21 cellular contexts compared by ENCODE assay signal in genomic region chr12:97875064-97875463, GRCh38.
"Had no signal": no experiment of that assay in that cellular context is flagged by ENCODE, and none has a peak within 500 bp of the region (broad histone marks: within the 10 kb centered on the region; RNA-seq: fewer than 3 reads in every experiment).

No MANE protein-coding gene starts in this region.

- ATAC-seq: heart left ventricle; left cardiac atrium; lower lobe of right lung; psoas muscle; stimulated activated naive B cell treated with anti-CD40 and anti-IgM and Interleukin-4, amounts not matched to agents 10 μg/mL and 1 μg/mL and 100 μg/mL, for 72 hours; stimulated activated naive CD8-positive, alpha-beta T cell treated with anti-CD3 and anti-CD28 coated beads, Interleukin-15, amount 100 ng/mL, for 72 hours had no signal

- H3K4me1 ChIP-seq: colonic mucosa, heart left ventricle, left ventricle myocardium inferior, lower lobe of right lung, parathyroid adenoma, psoas muscle had no signal

- H3K27ac Mint-ChIP-seq: immature natural killer cell; nephron; stimulated activated naive B cell treated with anti-CD40 and anti-IgM and Interleukin-4, amounts not matched to agents 10 μg/mL and 1 μg/mL and 100 μg/mL, for 72 hours; stimulated activated naive CD8-positive, alpha-beta T cell treated with anti-CD3 and anti-CD28 coated beads, Interleukin-15, amount 100 ng/mL, for 72 hours had no signal

- H3K4me3 ChIP-seq: colonic mucosa, heart left ventricle, left ventricle myocardium inferior, lower lobe of right lung, psoas muscle, sigmoid colon, skin epidermis had no signal

- H3K36me3 ChIP-seq: colonic mucosa, heart left ventricle, left ventricle myocardium inferior, lower lobe of right lung, sigmoid colon had no signal

- H3K4me3 Mint-ChIP-seq: immature natural killer cell; naive B cell; nephron; stimulated activated naive B cell treated with anti-CD40 and anti-IgM and Interleukin-4, amounts not matched to agents 10 μg/mL and 1 μg/mL and 100 μg/mL, for 72 hours; stimulated activated naive CD8-positive, alpha-beta T cell treated with anti-CD3 and anti-CD28 coated beads, Interleukin-15, amount 100 ng/mL, for 72 hours had no signal

- H3K27ac ChIP-seq: colonic mucosa, heart left ventricle, left ventricle myocardium inferior, lower lobe of right lung, parathyroid adenoma, psoas muscle, sigmoid colon, skin epidermis had no signal

- H3K36me3 Mint-ChIP-seq: immature natural killer cell; naive B cell; stimulated activated naive B cell treated with anti-CD40 and anti-IgM and Interleukin-4, amounts not matched to agents 10 μg/mL and 1 μg/mL and 100 μg/mL, for 72 hours had no signal

- DNase-seq: colonic mucosa; dermis blood vessel endothelial cell; heart left ventricle; immature natural killer cell; kidney; left cardiac atrium; left ventricle myocardium inferior; lower lobe of right lung; mesenchymal stem cell; naive B cell; psoas muscle; sigmoid colon; stimulated activated CD4-positive, alpha-beta T cell treated with anti-CD3 and anti-CD28 coated beads, Interleukin-2, amount 100 ng/mL, for 24 hours; stimulated activated CD4-positive, alpha-beta T cell treated with anti-CD3 and anti-CD28 coated beads, Interleukin-4, amount 100 ng/mL, for 4 hours; stimulated activated naive B cell treated with anti-CD40 and anti-IgM and Interleukin-4, amounts not matched to agents 10 μg/mL and 1 μg/mL and 100 μg/mL, for 72 hours; stimulated activated naive CD8-positive, alpha-beta T cell treated with anti-CD3 and anti-CD28 coated beads, Interleukin-15, amount 100 ng/mL, for 72 hours; substantia nigra; trophoblast cell had no signal

- H3K27me3 Mint-ChIP-seq: naive B cell; stimulated activated naive B cell treated with anti-CD40 and anti-IgM and Interleukin-4, amounts not matched to agents 10 μg/mL and 1 μg/mL and 100 μg/mL, for 72 hours; stimulated activated naive CD8-positive, alpha-beta T cell treated with anti-CD3 and anti-CD28 coated beads, Interleukin-15, amount 100 ng/mL, for 72 hours had no signal

- H3K27me3 ChIP-seq: colonic mucosa, heart left ventricle, sigmoid colon had no signal

- H3K9me3 ChIP-seq: colonic mucosa, lower lobe of right lung, psoas muscle had no signal

- H3K9ac ChIP-seq: parathyroid adenoma had no signal

- H3K4me1 Mint-ChIP-seq: immature natural killer cell; naive B cell; nephron; stimulated activated naive B cell treated with anti-CD40 and anti-IgM and Interleukin-4, amounts not matched to agents 10 μg/mL and 1 μg/mL and 100 μg/mL, for 72 hours; stimulated activated naive CD8-positive, alpha-beta T cell treated with anti-CD3 and anti-CD28 coated beads, Interleukin-15, amount 100 ng/mL, for 72 hours had no signal

- H3K79me2 ChIP-seq: parathyroid adenoma had no signal
